1 cellular context compared by ENCODE assay signal in the genomic region with DNA sequence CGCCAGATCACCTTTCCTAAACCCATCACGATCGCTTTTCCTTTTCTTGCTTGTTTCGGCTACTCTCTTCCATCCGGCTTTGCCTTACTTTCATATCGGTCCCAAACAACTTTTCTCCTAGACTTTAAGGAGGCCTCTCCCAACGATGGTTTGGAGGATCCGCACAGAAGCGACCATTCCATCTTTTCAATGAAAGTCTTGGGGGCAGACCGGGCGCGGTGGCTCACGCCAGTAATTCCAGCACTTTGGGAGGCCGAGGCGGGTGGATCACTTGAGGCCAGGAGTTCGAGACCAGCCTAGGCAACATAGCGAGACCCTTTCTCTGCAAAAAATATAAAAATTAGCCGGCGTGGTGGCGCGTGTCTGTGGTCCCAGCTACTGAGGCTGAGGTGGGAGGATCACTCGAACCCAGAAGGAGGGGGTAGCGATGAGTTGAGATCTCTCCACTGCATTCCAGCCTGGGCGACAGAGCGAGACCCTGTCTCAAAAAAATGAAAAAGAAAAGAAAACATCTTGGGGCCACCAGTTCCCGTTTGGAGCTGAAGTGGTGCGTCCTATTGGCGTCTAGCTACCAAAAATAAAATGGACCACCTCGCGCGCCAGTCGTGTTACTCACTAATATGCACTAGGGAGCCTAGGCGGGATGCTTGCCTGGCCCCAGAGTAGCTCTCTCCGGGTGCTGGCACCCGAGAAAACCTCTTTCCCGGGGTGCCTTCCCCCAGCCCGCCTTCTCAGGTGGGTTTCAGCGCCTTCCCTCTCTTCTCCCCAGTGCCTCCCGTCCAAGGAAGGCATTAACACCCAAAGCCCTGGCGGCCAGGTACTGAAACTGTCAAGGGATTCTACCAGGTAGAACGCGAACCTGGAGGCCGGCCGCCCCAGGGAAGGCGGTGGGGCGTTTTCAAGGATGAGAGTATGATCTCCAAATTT.
TF ChIP-seq lines count a peak whose summit lies in the region.

No MANE protein-coding gene starts in this region.

TF ChIP-seq in HepG2, 621 proteins besides CTCF, POLR2A, EP300 and RAD21 (continued from another document and continues in another):
- TF ChIP-seq, protein P1, sequence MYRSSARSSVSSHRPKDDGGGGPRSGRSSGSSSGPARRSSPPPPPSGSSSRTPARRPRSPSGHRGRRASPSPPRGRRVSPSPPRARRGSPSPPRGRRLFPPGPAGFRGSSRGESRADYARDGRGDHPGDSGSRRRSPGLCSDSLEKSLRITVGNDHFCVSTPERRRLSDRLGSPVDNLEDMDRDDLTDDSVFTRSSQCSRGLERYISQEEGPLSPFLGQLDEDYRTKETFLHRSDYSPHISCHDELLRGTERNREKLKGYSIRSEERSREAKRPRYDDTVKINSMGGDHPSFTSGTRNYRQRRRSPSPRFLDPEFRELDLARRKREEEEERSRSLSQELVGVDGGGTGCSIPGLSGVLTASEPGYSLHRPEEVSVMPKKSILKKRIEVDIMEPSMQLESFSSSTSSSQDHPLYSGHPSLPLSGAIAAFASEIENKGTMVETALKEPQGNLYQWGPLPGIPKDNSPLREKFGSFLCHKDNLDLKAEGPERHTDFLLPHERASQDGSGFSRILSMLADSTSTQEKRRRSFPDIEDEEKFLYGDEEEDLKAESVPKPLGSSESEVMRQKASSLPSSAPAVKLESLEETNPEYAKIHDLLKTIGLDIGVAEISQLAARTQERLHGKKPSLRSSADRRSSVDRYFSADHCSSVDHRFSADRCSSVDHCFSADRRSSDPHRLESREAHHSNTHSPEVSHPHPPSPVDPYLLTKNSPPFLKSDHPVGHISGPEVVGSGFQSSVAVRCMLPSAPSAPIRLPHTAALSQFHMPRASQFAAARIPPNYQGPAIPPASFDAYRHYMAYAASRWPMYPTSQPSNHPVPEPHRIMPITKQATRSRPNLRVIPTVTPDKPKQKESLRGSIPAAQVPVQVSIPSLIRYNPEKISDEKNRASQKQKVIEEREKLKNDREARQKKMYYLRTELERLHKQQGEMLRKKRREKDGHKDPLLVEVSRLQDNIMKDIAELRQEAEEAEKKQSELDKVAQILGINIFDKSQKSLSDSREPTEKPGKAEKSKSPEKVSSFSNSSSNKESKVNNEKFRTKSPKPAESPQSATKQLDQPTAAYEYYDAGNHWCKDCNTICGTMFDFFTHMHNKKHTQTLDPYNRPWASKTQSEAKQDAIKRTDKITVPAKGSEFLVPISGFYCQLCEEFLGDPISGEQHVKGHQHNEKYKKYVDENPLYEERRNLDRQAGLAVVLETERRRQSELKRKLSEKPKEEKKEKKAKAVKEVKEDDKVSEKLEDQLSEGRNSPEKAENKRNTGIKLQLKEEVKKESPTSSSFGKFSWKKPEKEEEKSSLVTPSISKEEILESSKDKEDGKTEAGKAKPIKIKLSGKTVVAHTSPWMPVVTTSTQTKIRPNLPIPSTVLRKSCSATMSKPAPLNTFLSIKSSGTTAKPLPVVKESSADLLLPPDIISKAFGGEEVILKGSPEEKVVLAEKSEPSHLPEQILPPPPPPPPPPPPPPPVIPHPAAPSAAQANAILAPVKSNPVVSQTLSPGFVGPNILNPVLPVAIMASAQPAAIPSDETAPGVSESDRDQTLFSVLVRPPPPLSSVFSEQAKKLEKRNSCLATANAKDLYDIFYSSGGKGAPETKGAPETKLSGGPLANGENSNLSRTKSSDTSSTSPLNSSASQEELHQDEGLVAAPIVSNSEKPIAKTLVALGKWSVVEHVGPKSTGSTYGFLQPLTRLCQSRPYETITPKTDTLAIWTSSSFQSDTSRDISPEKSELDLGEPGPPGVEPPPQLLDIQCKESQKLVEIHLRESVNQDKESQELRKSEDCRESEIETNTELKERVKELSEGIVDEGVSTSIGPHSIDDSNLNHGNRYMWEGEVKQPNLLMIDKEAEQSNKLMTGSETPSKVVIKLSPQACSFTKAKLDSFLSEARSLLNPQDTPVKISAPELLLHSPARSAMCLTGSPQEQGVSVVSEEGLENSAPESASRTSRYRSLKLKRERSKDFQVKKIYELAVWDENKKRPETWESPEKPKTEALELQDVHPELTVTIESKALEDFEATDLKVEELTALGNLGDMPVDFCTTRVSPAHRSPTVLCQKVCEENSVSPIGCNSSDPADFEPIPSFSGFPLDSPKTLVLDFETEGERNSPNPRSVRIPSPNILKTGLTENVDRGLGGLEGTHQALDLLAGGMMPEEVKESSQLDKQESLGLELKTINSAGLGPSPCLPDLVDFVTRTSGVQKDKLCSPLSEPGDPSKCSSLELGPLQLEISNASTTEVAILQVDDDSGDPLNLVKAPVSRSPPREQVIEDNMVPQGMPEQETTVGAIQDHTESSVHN (CRISPR knock-in tag; IDR thresholded peaks at IDR 0.05) = no peak
- TF ChIP-seq ZSCAN12 (CRISPR knock-in tag; IDR thresholded peaks at IDR 0.05) = no peak
- TF ChIP-seq ZMYM4 (CRISPR knock-in tag; IDR thresholded peaks at IDR 0.05) = no peak
- TF ChIP-seq ZNF367 (CRISPR knock-in tag; IDR thresholded peaks at IDR 0.05; ENCODE audit: borderline replicate concordance) = no peak
- TF ChIP-seq, protein P2, sequence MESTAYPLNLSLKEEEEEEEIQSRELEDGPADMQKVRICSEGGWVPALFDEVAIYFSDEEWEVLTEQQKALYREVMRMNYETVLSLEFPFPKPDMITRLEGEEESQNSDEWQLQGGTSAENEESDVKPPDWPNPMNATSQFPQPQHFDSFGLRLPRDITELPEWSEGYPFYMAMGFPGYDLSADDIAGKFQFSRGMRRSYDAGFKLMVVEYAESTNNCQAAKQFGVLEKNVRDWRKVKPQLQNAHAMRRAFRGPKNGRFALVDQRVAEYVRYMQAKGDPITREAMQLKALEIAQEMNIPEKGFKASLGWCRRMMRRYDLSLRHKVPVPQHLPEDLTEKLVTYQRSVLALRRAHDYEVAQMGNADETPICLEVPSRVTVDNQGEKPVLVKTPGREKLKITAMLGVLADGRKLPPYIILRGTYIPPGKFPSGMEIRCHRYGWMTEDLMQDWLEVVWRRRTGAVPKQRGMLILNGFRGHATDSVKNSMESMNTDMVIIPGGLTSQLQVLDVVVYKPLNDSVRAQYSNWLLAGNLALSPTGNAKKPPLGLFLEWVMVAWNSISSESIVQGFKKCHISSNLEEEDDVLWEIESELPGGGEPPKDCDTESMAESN (CRISPR knock-in tag; conservative IDR thresholded peaks at IDR 0.05) = peak; percentile 16; the same call in 1 of the 2 replicates
- no peak for TF ChIP-seq CHD2 (IDR thresholded peaks at IDR 0.05; ENCODE audit: low read depth, low read length)
- TF ChIP-seq SRF (IDR thresholded peaks at IDR 0.05; ENCODE audit: low read depth, low read length) = no peak
- no peak for TF ChIP-seq ZNF746 (CRISPR knock-in tag; IDR thresholded peaks at IDR 0.05)
- TF ChIP-seq, protein P3, sequence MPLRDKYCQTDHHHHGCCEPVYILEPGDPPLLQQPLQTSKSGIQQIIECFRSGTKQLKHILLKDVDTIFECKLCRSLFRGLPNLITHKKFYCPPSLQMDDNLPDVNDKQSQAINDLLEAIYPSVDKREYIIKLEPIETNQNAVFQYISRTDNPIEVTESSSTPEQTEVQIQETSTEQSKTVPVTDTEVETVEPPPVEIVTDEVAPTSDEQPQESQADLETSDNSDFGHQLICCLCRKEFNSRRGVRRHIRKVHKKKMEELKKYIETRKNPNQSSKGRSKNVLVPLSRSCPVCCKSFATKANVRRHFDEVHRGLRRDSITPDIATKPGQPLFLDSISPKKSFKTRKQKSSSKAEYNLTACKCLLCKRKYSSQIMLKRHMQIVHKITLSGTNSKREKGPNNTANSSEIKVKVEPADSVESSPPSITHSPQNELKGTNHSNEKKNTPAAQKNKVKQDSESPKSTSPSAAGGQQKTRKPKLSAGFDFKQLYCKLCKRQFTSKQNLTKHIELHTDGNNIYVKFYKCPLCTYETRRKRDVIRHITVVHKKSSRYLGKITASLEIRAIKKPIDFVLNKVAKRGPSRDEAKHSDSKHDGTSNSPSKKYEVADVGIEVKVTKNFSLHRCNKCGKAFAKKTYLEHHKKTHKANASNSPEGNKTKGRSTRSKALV (CRISPR knock-in tag; IDR thresholded peaks at IDR 0.05) = no peak
- no peak for TF ChIP-seq TCF7 (IDR thresholded peaks at IDR 0.05; ENCODE audit: low read depth)
- 0 out of 2 replicates have a peak, but pooled peaks have one; percentile 29 for TF ChIP-seq HDAC2 (CRISPR knock-in tag; IDR thresholded peaks at IDR 0.05)
- TF ChIP-seq TGIF2 (CRISPR knock-in tag; IDR thresholded peaks at IDR 0.05) = peak; percentile 50
- TF ChIP-seq, protein P4, sequence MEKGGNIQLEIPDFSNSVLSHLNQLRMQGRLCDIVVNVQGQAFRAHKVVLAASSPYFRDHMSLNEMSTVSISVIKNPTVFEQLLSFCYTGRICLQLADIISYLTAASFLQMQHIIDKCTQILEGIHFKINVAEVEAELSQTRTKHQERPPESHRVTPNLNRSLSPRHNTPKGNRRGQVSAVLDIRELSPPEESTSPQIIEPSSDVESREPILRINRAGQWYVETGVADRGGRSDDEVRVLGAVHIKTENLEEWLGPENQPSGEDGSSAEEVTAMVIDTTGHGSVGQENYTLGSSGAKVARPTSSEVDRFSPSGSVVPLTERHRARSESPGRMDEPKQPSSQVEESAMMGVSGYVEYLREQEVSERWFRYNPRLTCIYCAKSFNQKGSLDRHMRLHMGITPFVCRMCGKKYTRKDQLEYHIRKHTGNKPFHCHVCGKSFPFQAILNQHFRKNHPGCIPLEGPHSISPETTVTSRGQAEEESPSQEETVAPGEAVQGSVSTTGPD (CRISPR knock-in tag; IDR thresholded peaks at IDR 0.05) = no peak
- TF ChIP-seq ZNF850 (CRISPR knock-in tag; conservative IDR thresholded peaks at IDR 0.05) = no peak
- no peak for TF ChIP-seq ZNF644 (CRISPR knock-in tag; IDR thresholded peaks at IDR 0.05; ENCODE audit: low read depth)
- peak; percentile 45; the same call in 1 of the 2 replicates for TF ChIP-seq KDM1A (CRISPR knock-in tag; IDR thresholded peaks at IDR 0.05)
- TF ChIP-seq, protein P5, sequence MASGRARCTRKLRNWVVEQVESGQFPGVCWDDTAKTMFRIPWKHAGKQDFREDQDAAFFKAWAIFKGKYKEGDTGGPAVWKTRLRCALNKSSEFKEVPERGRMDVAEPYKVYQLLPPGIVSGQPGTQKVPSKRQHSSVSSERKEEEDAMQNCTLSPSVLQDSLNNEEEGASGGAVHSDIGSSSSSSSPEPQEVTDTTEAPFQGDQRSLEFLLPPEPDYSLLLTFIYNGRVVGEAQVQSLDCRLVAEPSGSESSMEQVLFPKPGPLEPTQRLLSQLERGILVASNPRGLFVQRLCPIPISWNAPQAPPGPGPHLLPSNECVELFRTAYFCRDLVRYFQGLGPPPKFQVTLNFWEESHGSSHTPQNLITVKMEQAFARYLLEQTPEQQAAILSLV (CRISPR knock-in tag; IDR thresholded peaks at IDR 0.05; ENCODE audit: borderline replicate concordance) = no peak
- TF ChIP-seq DNMT3B (CRISPR knock-in tag; conservative IDR thresholded peaks at IDR 0.05) = no peak
- TF ChIP-seq MTA3 (CRISPR knock-in tag; IDR thresholded peaks at IDR 0.05) = no peak
- no peak for TF ChIP-seq FOXP1 (IDR thresholded peaks at IDR 0.05)
- TF ChIP-seq FOXP1 (CRISPR knock-in tag; IDR thresholded peaks at IDR 0.05) = no peak
- TF ChIP-seq AGO2 (optimal IDR thresholded peaks at IDR 0.05; ENCODE audit: low read depth, low read length) = no peak
- TF ChIP-seq, protein P6, sequence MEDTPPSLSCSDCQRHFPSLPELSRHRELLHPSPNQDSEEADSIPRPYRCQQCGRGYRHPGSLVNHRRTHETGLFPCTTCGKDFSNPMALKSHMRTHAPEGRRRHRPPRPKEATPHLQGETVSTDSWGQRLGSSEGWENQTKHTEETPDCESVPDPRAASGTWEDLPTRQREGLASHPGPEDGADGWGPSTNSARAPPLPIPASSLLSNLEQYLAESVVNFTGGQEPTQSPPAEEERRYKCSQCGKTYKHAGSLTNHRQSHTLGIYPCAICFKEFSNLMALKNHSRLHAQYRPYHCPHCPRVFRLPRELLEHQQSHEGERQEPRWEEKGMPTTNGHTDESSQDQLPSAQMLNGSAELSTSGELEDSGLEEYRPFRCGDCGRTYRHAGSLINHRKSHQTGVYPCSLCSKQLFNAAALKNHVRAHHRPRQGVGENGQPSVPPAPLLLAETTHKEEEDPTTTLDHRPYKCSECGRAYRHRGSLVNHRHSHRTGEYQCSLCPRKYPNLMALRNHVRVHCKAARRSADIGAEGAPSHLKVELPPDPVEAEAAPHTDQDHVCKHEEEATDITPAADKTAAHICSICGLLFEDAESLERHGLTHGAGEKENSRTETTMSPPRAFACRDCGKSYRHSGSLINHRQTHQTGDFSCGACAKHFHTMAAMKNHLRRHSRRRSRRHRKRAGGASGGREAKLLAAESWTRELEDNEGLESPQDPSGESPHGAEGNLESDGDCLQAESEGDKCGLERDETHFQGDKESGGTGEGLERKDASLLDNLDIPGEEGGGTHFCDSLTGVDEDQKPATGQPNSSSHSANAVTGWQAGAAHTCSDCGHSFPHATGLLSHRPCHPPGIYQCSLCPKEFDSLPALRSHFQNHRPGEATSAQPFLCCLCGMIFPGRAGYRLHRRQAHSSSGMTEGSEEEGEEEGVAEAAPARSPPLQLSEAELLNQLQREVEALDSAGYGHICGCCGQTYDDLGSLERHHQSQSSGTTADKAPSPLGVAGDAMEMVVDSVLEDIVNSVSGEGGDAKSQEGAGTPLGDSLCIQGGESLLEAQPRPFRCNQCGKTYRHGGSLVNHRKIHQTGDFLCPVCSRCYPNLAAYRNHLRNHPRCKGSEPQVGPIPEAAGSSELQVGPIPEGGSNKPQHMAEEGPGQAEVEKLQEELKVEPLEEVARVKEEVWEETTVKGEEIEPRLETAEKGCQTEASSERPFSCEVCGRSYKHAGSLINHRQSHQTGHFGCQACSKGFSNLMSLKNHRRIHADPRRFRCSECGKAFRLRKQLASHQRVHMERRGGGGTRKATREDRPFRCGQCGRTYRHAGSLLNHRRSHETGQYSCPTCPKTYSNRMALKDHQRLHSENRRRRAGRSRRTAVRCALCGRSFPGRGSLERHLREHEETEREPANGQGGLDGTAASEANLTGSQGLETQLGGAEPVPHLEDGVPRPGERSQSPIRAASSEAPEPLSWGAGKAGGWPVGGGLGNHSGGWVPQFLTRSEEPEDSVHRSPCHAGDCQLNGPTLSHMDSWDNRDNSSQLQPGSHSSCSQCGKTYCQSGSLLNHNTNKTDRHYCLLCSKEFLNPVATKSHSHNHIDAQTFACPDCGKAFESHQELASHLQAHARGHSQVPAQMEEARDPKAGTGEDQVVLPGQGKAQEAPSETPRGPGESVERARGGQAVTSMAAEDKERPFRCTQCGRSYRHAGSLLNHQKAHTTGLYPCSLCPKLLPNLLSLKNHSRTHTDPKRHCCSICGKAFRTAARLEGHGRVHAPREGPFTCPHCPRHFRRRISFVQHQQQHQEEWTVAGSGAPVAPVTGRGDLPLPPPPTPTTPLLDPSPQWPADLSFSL (CRISPR knock-in tag; IDR thresholded peaks at IDR 0.05) = no peak
- TF ChIP-seq SOX5 (CRISPR knock-in tag; IDR thresholded peaks at IDR 0.05; ENCODE audit: borderline replicate concordance) = no peak
- no peak for TF ChIP-seq RFX5 (IDR thresholded peaks at IDR 0.05; ENCODE audit: low read depth, low read length)
- no peak for TF ChIP-seq KLF6 (CRISPR knock-in tag; IDR thresholded peaks at IDR 0.05)
- TF ChIP-seq MIER3 (CRISPR knock-in tag; IDR thresholded peaks at IDR 0.05; ENCODE audit: borderline replicate concordance) = no peak; the same call in 1 of the 2 replicates
- peak; percentile 42; the same call in 1 of the 2 replicates for TF ChIP-seq ZNF460 (CRISPR knock-in tag; IDR thresholded peaks at IDR 0.05; ENCODE audit: borderline replicate concordance)
- TF ChIP-seq, protein P7, sequence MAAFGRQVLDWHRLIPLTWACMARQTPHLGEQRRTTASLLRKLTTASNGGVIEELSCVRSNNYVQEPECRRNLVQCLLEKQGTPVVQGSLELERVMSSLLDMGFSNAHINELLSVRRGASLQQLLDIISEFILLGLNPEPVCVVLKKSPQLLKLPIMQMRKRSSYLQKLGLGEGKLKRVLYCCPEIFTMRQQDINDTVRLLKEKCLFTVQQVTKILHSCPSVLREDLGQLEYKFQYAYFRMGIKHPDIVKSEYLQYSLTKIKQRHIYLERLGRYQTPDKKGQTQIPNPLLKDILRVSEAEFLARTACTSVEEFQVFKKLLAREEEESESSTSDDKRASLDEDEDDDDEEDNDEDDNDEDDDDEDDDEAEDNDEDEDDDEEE (CRISPR knock-in tag; IDR thresholded peaks at IDR 0.05) = no peak
- TF ChIP-seq ZNF235 (CRISPR knock-in tag; IDR thresholded peaks at IDR 0.05; ENCODE audit: borderline replicate concordance) = no peak; the same call in 1 of the 2 replicates
- no peak for TF ChIP-seq U2AF2 (IDR thresholded peaks at IDR 0.05; ENCODE audit: low read depth, low read length)
